8 cellular contexts compared by ENCODE assay signal in genomic region chr15:91055548-91056331, GRCh38. TPM values are rescaled to one million over a fixed set of nuclear protein-coding genes. Genes with fewer than 3 reads are reported as not detected.
DNase-seq lines count a peak whose midpoint lies in the region; ATAC-seq, FAIRE-seq and TF ChIP-seq lines count a peak whose summit lies in the region.

No MANE protein-coding gene starts in this region.

- H3K4me1 Mint-ChIP-seq in immature natural killer cell: no peaks in the 10 kb centered on the region

- CTCF ChIA-PET in BJ (lab: Yijun Ruan, JAX): interaction anchor here (0.6 to 4.5 kb wide), 21 partner anchors 8 to 1715 kb away, joined by 3 to 70 read pairs (median 4); partner anchors contain the start of gene RCCD1

- POLR2A ChIA-PET in BJ (lab: Charles Lee): no interaction called here

- peaks cover 1 to 22% (median 14%) of the 10 kb centered on the region in 3 donors for H3K27me3 Mint-ChIP-seq in immature natural killer cell (ENCODE audit: low read depth in 3 of 3)

- H3K36me3 ChIP-seq in BJ (ENCODE audit: control insufficient read depth, insufficient read depth, low read length): no peaks in the 10 kb centered on the region
- no peaks in the 10 kb centered on the region for H3K36me3 ChIP-seq in bronchial epithelial cell (ENCODE audit: control insufficient read depth, insufficient read depth, low read length)

- H3K4me3 ChIP-seq in BJ (ENCODE audit: low read depth, low read length) (no peak overlapping the region), bronchial epithelial cell (ENCODE audit: low read depth, low read length) (no peak overlapping the region)

- H3K4me3 Mint-ChIP-seq in immature natural killer cell: no peak overlapping the region

- no peaks in the 10 kb centered on the region for H3K36me3 Mint-ChIP-seq in immature natural killer cell

- H3K27ac Mint-ChIP-seq in immature natural killer cell: no peak overlapping the region

- FAIRE-seq in bronchial epithelial cell (lab: Jason Lieb, UNC): peak; percentile 75

- TF ChIP-seq CTCF in BJ (IDR thresholded peaks at IDR 0.05; ENCODE audit: insufficient read depth, low read depth, low read length): peak; percentile 73
- peak; percentile 80 for TF ChIP-seq CTCF in bronchial epithelial cell (IDR thresholded peaks at IDR 0.05; ENCODE audit: insufficient read depth, low read length, severe bottlenecking)

- H3K9me3 Mint-ChIP-seq in immature natural killer cell: no peaks in the 10 kb centered on the region

- H3K27me3 ChIP-seq in BJ (ENCODE audit: control insufficient read depth, insufficient read depth, low read length): peaks cover 2% of the 10 kb centered on the region
- no peaks in the 10 kb centered on the region for H3K27me3 ChIP-seq in bronchial epithelial cell (ENCODE audit: control insufficient read depth, insufficient read depth, low read length)

- ATAC-seq in GM19351 (IDR thresholded peaks at IDR 0.05; ENCODE audit: unreplicated experiment): peak; percentile 65
- ATAC-seq in GM18870 (IDR thresholded peaks at IDR 0.05; ENCODE audit: unreplicated experiment): no peak

- DNase-seq in BJ (ENCODE audit: low read depth) (no peak), NCI-H1417 treated with DMSO at 0.1 percent for 48 hours (lab: John Stamatoyannopoulos, UW) (peak; percentile 71), SKM-1 treated with dmso at 0.1 percent for 144 hours (lab: John Stamatoyannopoulos, UW; ENCODE audit: unreplicated experiment) (peak; percentile 45), bronchial epithelial cell (ENCODE audit: low read depth) (peak; percentile 65), immature natural killer cell (peak; percentile 4 to 12 (median 6))
- DNase-seq in stimulated activated CD4-positive, alpha-beta T cell treated with anti-CD3 and anti-CD28 coated beads, Interleukin-2, amount 100 ng/mL, for 4 hours (ENCODE audit: low read depth): peak; percentile 9

RNA-seq across cellular contexts. Expression of gene VPS33B, which starts 33.3 kb away (rescaled TPM):
- polyA plus RNA-seq in BJ (2011; rRNA removed): 12.7 and 15.5 TPM in 2 replicates
- polyA minus RNA-seq in BJ (2011; rRNA and poly(A)+ RNA removed): 6.6 and 9.7 TPM in 2 replicates
- total RNA-seq in bronchial epithelial cell: 10.5 and 12.2 TPM in 2 replicates
- 10 to 100 TPM in 1 of 3 donors, 1 to 10 TPM in 2; 4.2 to 10.5 (median 4.7) TPM for polyA plus RNA-seq in immature natural killer cell

RNA-seq across cellular contexts. Expression of gene SV2B, which starts 44.3 kb away (rescaled TPM):
- 0.01 TPM in 1 of 2 replicates, not detected in the other for polyA plus RNA-seq in BJ (2011; rRNA removed)
- 0.81 TPM in 1 of 2 replicates, not detected in the other for polyA minus RNA-seq in BJ (2011; rRNA and poly(A)+ RNA removed)
- 0.26 and 0.38 TPM in 2 replicates for total RNA-seq in bronchial epithelial cell
- polyA plus RNA-seq in immature natural killer cell: not detected
